In the genomic region with DNA sequence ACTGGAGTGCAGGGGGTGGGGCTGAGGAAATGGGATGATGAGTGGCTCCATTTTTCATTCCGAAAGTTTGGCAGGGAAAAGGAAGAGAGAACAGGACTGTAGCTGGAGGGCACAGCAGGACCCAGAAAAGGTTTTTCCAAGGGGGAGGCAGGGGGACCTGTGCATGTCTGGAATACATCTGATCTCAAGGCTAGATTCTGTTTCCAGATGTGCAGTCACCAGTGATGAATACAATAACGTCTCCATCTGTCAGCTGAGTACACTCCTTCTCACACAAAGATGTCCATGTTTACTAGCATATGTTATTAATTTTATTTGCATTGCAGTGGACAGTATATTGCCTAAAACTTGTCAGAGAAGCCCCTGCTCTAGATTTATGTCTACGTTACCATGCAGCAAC, we compare ENCODE assay signal across 18 cellular contexts. TPM values are rescaled to one million over a fixed set of nuclear protein-coding genes. Genes with fewer than 3 reads are reported as not detected.
"Had no signal": no experiment of that assay in that cellular context is flagged by ENCODE, and none has a peak within 500 bp of the region (broad histone marks: within the 10 kb centered on the region; RNA-seq: fewer than 3 reads in every experiment).

No MANE protein-coding gene starts in this region.

- DNase-seq: activated CD4-positive, alpha-beta memory T cell treated with anti-CD3 and anti-CD28 coated beads, Interleukin-2, amount 10 ng/mL, durations not matched to agents 7 days and 5 days; activated CD4-positive, alpha-beta T cell treated with anti-CD3 and anti-CD28 coated beads for 48 hours; activated effector memory CD4-positive, alpha-beta T cell treated with Interleukin-2 at 50 U/mL for 16 hours; activated naive CD4-positive, alpha-beta T cell treated with anti-CD3 and anti-CD28 coated beads, Interleukin-2, amount 10 ng/mL, durations not matched to agents 7 days and 5 days; activated T-cell treated with anti-CD3 and anti-CD28 coated beads, Interleukin-2, amount 50 U/mL, for 72 hours; cortex of kidney; posterior cingulate gyrus; right lobe of liver; stimulated activated CD4-positive, alpha-beta T cell treated with anti-CD3 and anti-CD28 coated beads, Interleukin-15, amount 100 ng/mL, for 24 hours; stomach; T-helper 17 cell; transverse colon had no signal

- H3K4me3 ChIP-seq: lung, right lobe of liver, smooth muscle cell, stomach, transverse colon, vagina had no signal

- H3K27ac Mint-ChIP-seq: activated CD4-positive, alpha-beta memory T cell treated with anti-CD3 and anti-CD28 coated beads, Interleukin-2, amount 10 ng/mL, durations not matched to agents 7 days and 5 days; activated naive CD4-positive, alpha-beta T cell treated with anti-CD3 and anti-CD28 coated beads, Interleukin-2, amount 10 ng/mL, durations not matched to agents 7 days and 5 days; activated T-cell treated with anti-CD3 and anti-CD28 coated beads, Interleukin-2, amount 50 U/mL, for 72 hours; stimulated activated memory B cell treated with anti-CD40 and anti-IgM and Interleukin-4, amounts not matched to agents 10 μg/mL and 1 μg/mL and 100 μg/mL, for 72 hours; T-helper 17 cell had no signal

- H3K36me3 ChIP-seq: right lobe of liver, stomach, transverse colon, vagina had no signal

- H3K27ac ChIP-seq: epithelial cell of prostate, right lobe of liver, stomach, transverse colon, vagina had no signal

- H3K4me1 ChIP-seq: right lobe of liver, stomach, transverse colon, vagina had no signal

- ATAC-seq: activated T-cell treated with anti-CD3 and anti-CD28 coated beads, Interleukin-2, amount 50 U/mL, for 72 hours; left lobe of liver; right lobe of liver; stimulated activated memory B cell treated with anti-CD40 and anti-IgM and Interleukin-4, amounts not matched to agents 10 μg/mL and 1 μg/mL and 100 μg/mL, for 72 hours; T-helper 17 cell had no signal

- H3K4me1 Mint-ChIP-seq: activated CD4-positive, alpha-beta memory T cell treated with anti-CD3 and anti-CD28 coated beads, Interleukin-2, amount 10 ng/mL, durations not matched to agents 7 days and 5 days; activated naive CD4-positive, alpha-beta T cell treated with anti-CD3 and anti-CD28 coated beads, Interleukin-2, amount 10 ng/mL, durations not matched to agents 7 days and 5 days; stimulated activated memory B cell treated with anti-CD40 and anti-IgM and Interleukin-4, amounts not matched to agents 10 μg/mL and 1 μg/mL and 100 μg/mL, for 72 hours had no signal

- H3K36me3 Mint-ChIP-seq: activated naive CD4-positive, alpha-beta T cell treated with anti-CD3 and anti-CD28 coated beads, Interleukin-2, amount 10 ng/mL, durations not matched to agents 7 days and 5 days; stimulated activated memory B cell treated with anti-CD40 and anti-IgM and Interleukin-4, amounts not matched to agents 10 μg/mL and 1 μg/mL and 100 μg/mL, for 72 hours had no signal

- H3K9me3 Mint-ChIP-seq: activated CD4-positive, alpha-beta memory T cell treated with anti-CD3 and anti-CD28 coated beads, Interleukin-2, amount 10 ng/mL, durations not matched to agents 7 days and 5 days; activated naive CD4-positive, alpha-beta T cell treated with anti-CD3 and anti-CD28 coated beads, Interleukin-2, amount 10 ng/mL, durations not matched to agents 7 days and 5 days; activated T-cell treated with anti-CD3 and anti-CD28 coated beads, Interleukin-2, amount 50 U/mL, for 72 hours had no signal

- H3K27me3 ChIP-seq: right lobe of liver, vagina had no signal

- H3K4me3 Mint-ChIP-seq: activated CD4-positive, alpha-beta memory T cell treated with anti-CD3 and anti-CD28 coated beads, Interleukin-2, amount 10 ng/mL, durations not matched to agents 7 days and 5 days; activated naive CD4-positive, alpha-beta T cell treated with anti-CD3 and anti-CD28 coated beads, Interleukin-2, amount 10 ng/mL, durations not matched to agents 7 days and 5 days; activated T-cell treated with anti-CD3 and anti-CD28 coated beads, Interleukin-2, amount 50 U/mL, for 72 hours; stimulated activated memory B cell treated with anti-CD40 and anti-IgM and Interleukin-4, amounts not matched to agents 10 μg/mL and 1 μg/mL and 100 μg/mL, for 72 hours; T-helper 17 cell had no signal

- H3K9me3 ChIP-seq: right lobe of liver, transverse colon, vagina had no signal

RNA-seq across cellular contexts. Expression of a gene that starts 39.9 kb away (rescaled TPM):
- total RNA-seq: activated CD4-positive, alpha-beta memory T cell treated with anti-CD3 and anti-CD28 coated beads, Interleukin-2, amount 10 ng/mL, durations not matched to agents 7 days and 5 days; T-helper 17 cell had no signal
